ENCODE assay signal across 35 cellular contexts in the genomic region with DNA sequence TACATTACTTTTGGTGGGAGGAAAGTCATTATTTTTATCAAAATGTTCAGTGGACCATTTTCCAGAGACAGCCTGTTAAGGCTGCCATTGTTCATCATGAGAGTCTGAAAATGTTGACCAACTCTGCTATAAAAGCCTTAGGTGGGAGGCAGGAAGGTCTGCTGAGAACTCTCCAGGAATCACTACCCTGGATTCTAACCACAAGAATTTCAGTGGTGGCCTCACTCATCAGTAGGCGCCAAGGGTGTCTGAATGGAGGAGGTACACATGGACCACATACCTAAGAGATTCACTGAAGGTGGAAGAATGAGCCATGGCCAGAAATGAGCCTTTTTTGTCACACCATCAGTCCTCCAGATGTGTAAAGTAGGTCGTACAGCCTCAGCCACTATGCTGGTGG. TPM values are rescaled to one million over a fixed set of nuclear protein-coding genes. Genes with fewer than 3 reads are reported as not detected.
"Had no signal": no experiment of that assay in that cellular context is flagged by ENCODE, and none has a peak within 500 bp of the region (broad histone marks: within the 10 kb centered on the region; RNA-seq: fewer than 3 reads in every experiment).

No MANE protein-coding gene starts in this region.

- H3K27ac ChIP-seq: esophagus muscularis mucosa, foreskin keratinocyte, gastroesophageal sphincter, heart right ventricle, pancreas, right lobe of liver, testis, tibial nerve, upper lobe of left lung, vagina had no signal

- H3K9me3 ChIP-seq: esophagus muscularis mucosa, gastroesophageal sphincter, heart right ventricle, pancreas, right lobe of liver, testis, tibial nerve, upper lobe of left lung, vagina had no signal

- H3K9me3 Mint-ChIP-seq: immature natural killer cell; memory B cell; natural killer cell; stimulated activated memory B cell treated with anti-CD40 and anti-IgM and Interleukin-4, amounts not matched to agents 10 μg/mL and 1 μg/mL and 100 μg/mL, for 72 hours had no signal

- DNase-seq: cerebellar nuclear complex; effector memory CD4-positive, alpha-beta T cell; foreskin keratinocyte; glutamatergic neuron; heart right ventricle; hippocampal formation; immature natural killer cell; islet precursor cell; natural killer cell; pancreas; right lobe of liver; stimulated activated CD4-positive, alpha-beta T cell treated with anti-CD3 and anti-CD28 coated beads, Interleukin-2, amount 100 ng/mL, for 24 hours; stimulated activated CD4-positive, alpha-beta T cell treated with anti-CD3 and anti-CD28 coated beads, Interleukin-4, amount 100 ng/mL, for 24 hours; stimulated activated naive CD8-positive, alpha-beta T cell treated with anti-CD3 and anti-CD28 coated beads, Interleukin-15, Interleukin-2, amounts not matched to agents 100 U/mL and 50 U/mL, for 24 hours; substantia nigra; testis; upper lobe of left lung had no signal

- FAIRE-seq: endothelial cell of umbilical vein, pancreas had no signal

- H3K4me1 ChIP-seq: esophagus muscularis mucosa, foreskin keratinocyte, gastroesophageal sphincter, heart right ventricle, pancreas, right lobe of liver, testis, tibial nerve, upper lobe of left lung, vagina had no signal

- H3K4me3 Mint-ChIP-seq: immature natural killer cell; memory B cell; natural killer cell; stimulated activated memory B cell treated with anti-CD40 and anti-IgM and Interleukin-4, amounts not matched to agents 10 μg/mL and 1 μg/mL and 100 μg/mL, for 72 hours had no signal

- H3K36me3 Mint-ChIP-seq: memory B cell; natural killer cell; stimulated activated memory B cell treated with anti-CD40 and anti-IgM and Interleukin-4, amounts not matched to agents 10 μg/mL and 1 μg/mL and 100 μg/mL, for 72 hours had no signal

- H3K4me1 Mint-ChIP-seq: immature natural killer cell; memory B cell; natural killer cell; stimulated activated memory B cell treated with anti-CD40 and anti-IgM and Interleukin-4, amounts not matched to agents 10 μg/mL and 1 μg/mL and 100 μg/mL, for 72 hours had no signal

- H3K27ac Mint-ChIP-seq: immature natural killer cell; memory B cell; natural killer cell; stimulated activated memory B cell treated with anti-CD40 and anti-IgM and Interleukin-4, amounts not matched to agents 10 μg/mL and 1 μg/mL and 100 μg/mL, for 72 hours had no signal

- H3K27me3 ChIP-seq: esophagus muscularis mucosa, gastroesophageal sphincter, heart right ventricle, pancreas, right lobe of liver, testis, tibial nerve, upper lobe of left lung, vagina had no signal

- H3K4me3 ChIP-seq: esophagus muscularis mucosa, gastroesophageal sphincter, heart right ventricle, lung, pancreas, right lobe of liver, testis, tibial nerve, upper lobe of left lung, vagina had no signal

- H3K36me3 ChIP-seq: esophagus muscularis mucosa, gastroesophageal sphincter, heart right ventricle, pancreas, right lobe of liver, tibial nerve, upper lobe of left lung, vagina had no signal

RNA-seq across cellular contexts. Expression of a gene that starts 21.0 kb away (rescaled TPM):
- total RNA-seq: endothelial cell of umbilical vein, epithelial cell of proximal tubule, esophagus muscularis mucosa, fibroblast of lung, foreskin keratinocyte, gastroesophageal sphincter, heart right ventricle, left lobe of liver, liver, lung, mononuclear cell, natural killer cell, omental fat pad, pancreas, posterior vena cava, pulmonary artery endothelial cell, right lobe of liver, skeletal muscle tissue, testis, tibial nerve, upper lobe of left lung, vagina had no signal
- polyA plus RNA-seq: endothelial cell of umbilical vein, fibroblast of lung, heart right ventricle, immature natural killer cell, liver, lung, neural cell, pancreas had no signal
